Comparison of ENCODE assay signal across 26 cellular contexts in the genomic region with DNA sequence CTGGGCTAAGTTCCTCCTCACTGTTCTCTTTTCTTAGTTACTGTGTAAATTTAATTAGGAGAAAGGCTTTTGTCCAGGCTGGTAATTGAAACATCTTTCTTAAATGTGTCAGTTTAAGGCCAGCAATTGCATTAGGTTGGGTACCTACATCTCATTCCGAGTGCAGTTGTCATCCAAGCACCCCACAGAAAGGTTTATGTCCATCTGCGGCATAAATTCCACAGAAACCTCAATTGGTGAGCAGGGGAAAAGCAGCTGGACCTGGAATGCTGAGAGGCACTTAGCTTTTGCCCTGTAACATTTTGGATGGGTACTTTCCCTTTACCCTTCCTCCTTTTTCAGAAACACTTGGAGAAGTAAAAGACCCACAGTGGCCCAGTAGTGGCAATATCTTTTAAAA. TPM values are rescaled to one million over a fixed set of nuclear protein-coding genes. Genes with fewer than 3 reads are reported as not detected.
DNase-seq lines count a peak whose midpoint lies in the region; ATAC-seq, FAIRE-seq and TF ChIP-seq lines count a peak whose summit lies in the region.
"Had no signal": no experiment of that assay in that cellular context is flagged by ENCODE, and none has a peak within 500 bp of the region (broad histone marks: within the 10 kb centered on the region; RNA-seq: fewer than 3 reads in every experiment).

No MANE protein-coding gene starts in this region.

- H3K9ac ChIP-seq in adipocyte (ENCODE audit: low read length): no peak overlapping the region

- peaks cover 3% of the 10 kb centered on the region for H3K9me3 Mint-ChIP-seq in mesothelial cell of epicardium
- H3K9me3 Mint-ChIP-seq: activated T-cell treated with anti-CD3 and anti-CD28 coated beads, Interleukin-2, amount 50 U/mL, for 4 hours; natural killer cell treated with Interleukin-12 subunit alpha and Interleukin-12 subunit beta and Interleukin-15 and Interleukin-18, amount 100 ng/mL, for 72 hours; stimulated activated effector memory CD8-positive, alpha-beta T cell treated with anti-CD3 and anti-CD28 coated beads, Interleukin-12 subunit alpha, Interleukin-12 subunit beta, amount 100 ng/mL, for 72 hours had no signal

- TF ChIP-seq CTCF in mesothelial cell of epicardium (IDR thresholded peaks at IDR 0.05; ENCODE audit: unreplicated experiment): no peak

- H3K27ac Mint-ChIP-seq in mesothelial cell of epicardium: peak overlapping the region; percentile 39
- H3K27ac Mint-ChIP-seq: natural killer cell treated with Interleukin-12 subunit alpha and Interleukin-12 subunit beta and Interleukin-15 and Interleukin-18, amount 100 ng/mL, for 72 hours; progenitor cell of endocrine pancreas; stimulated activated effector memory CD8-positive, alpha-beta T cell treated with anti-CD3 and anti-CD28 coated beads, Interleukin-12 subunit alpha, Interleukin-12 subunit beta, amount 100 ng/mL, for 72 hours had no signal

- peaks cover 19% of the 10 kb centered on the region for H3K4me1 ChIP-seq in adipocyte (ENCODE audit: control insufficient read depth, insufficient read depth, low read length)

- H3K27me3 Mint-ChIP-seq in mesothelial cell of epicardium (ENCODE audit: low read depth): no peaks in the 10 kb centered on the region

- peaks cover 3% of the 10 kb centered on the region for H3K9me3 ChIP-seq in adipocyte (ENCODE audit: control insufficient read depth, low read length)
- H3K9me3 ChIP-seq: thoracic aorta had no signal

- peaks cover 36% of the 10 kb centered on the region for H3K4me1 Mint-ChIP-seq in mesothelial cell of epicardium

- peak; percentile 10 for DNase-seq in GM04503 (ENCODE audit: low read depth)
- DNase-seq in adipocyte (ENCODE audit: low read depth): peak; percentile 53
- DNase-seq in mesothelial cell of epicardium (ENCODE audit: low spot score in 2 of 2, unreplicated experiment in 2 of 2): no peak
- DNase-seq in urothelium cell line (ENCODE audit: low spot score): peak; percentile 59
- no peak for DNase-seq in putamen (ENCODE audit: low spot score)
- DNase-seq: activated CD8-positive, alpha-beta memory T cell treated with anti-CD3 and anti-CD28 coated beads for 24 hours; activated naive CD4-positive, alpha-beta T cell; activated T-cell treated with anti-CD3 and anti-CD28 coated beads, Interleukin-2, amount 50 U/mL, for 4 hours; AML-193; central memory CD4-positive, alpha-beta T cell; COR-L47; dorsolateral prefrontal cortex; left cardiac atrium; MM.1S; NCI-H1436; NCI-H2171; NCI-H526; stimulated activated CD4-positive, alpha-beta T cell treated with anti-CD3 and anti-CD28 coated beads, Interleukin-2, amount 100 ng/mL, for 24 hours had no signal

- H3K4me3 ChIP-seq in adipocyte (ENCODE audit: low read length): no peak overlapping the region
- H3K4me3 ChIP-seq: dorsolateral prefrontal cortex, thoracic aorta had no signal

- no peaks in the 10 kb centered on the region for H3K36me3 Mint-ChIP-seq in mesothelial cell of epicardium
- H3K36me3 Mint-ChIP-seq: natural killer cell treated with Interleukin-12 subunit alpha and Interleukin-12 subunit beta and Interleukin-15 and Interleukin-18, amount 100 ng/mL, for 72 hours had no signal

- ATAC-seq in HG02884 (IDR thresholded peaks at IDR 0.05; ENCODE audit: unreplicated experiment) (no peak), HG03378 (IDR thresholded peaks at IDR 0.05; ENCODE audit: unreplicated experiment) (no peak)
- ATAC-seq: activated T-cell treated with anti-CD3 and anti-CD28 coated beads, Interleukin-2, amount 50 U/mL, for 4 hours; left cardiac atrium; natural killer cell treated with Interleukin-12 subunit alpha and Interleukin-12 subunit beta and Interleukin-15 and Interleukin-18, amount 100 ng/mL, for 72 hours; stimulated activated effector memory CD8-positive, alpha-beta T cell treated with anti-CD3 and anti-CD28 coated beads, Interleukin-12 subunit alpha, Interleukin-12 subunit beta, amount 100 ng/mL, for 72 hours had no signal

- FAIRE-seq in urothelium cell line (lab: Jason Lieb, UNC): no peak
- FAIRE-seq: endothelial cell of umbilical vein, H54 had no signal

- H3K4me3 Mint-ChIP-seq in mesothelial cell of epicardium: no peak overlapping the region
- H3K4me3 Mint-ChIP-seq: activated T-cell treated with anti-CD3 and anti-CD28 coated beads, Interleukin-2, amount 50 U/mL, for 4 hours; natural killer cell treated with Interleukin-12 subunit alpha and Interleukin-12 subunit beta and Interleukin-15 and Interleukin-18, amount 100 ng/mL, for 72 hours; stimulated activated effector memory CD8-positive, alpha-beta T cell treated with anti-CD3 and anti-CD28 coated beads, Interleukin-12 subunit alpha, Interleukin-12 subunit beta, amount 100 ng/mL, for 72 hours had no signal

- H3K36me3 ChIP-seq in adipocyte (ENCODE audit: control insufficient read depth, insufficient read depth, low read length, severe bottlenecking): no peaks in the 10 kb centered on the region
- H3K36me3 ChIP-seq: thoracic aorta had no signal

- H3K27me3 ChIP-seq in adipocyte (replicated peaks; ENCODE audit: control insufficient read depth, insufficient read depth, low read length): no peaks in the 10 kb centered on the region
- H3K27me3 ChIP-seq: dorsolateral prefrontal cortex had no signal

RNA-seq across cellular contexts. Expression of gene CAMK1D, which starts 11.4 kb away (rescaled TPM):
- total RNA-seq in mesothelial cell of epicardium: 5.8 to 7.6 TPM (median 6.2 TPM) in 3 replicates

Comparison
In these comparisons a context has a peak if more than half of its experiments do, and no peak if none do; other contexts are left out.
1. DNase-seq: peak in GM04503 (single experiment), adipocyte (single experiment) and urothelium cell line (single experiment); none in mesothelial cell of epicardium (0 of 2) and putamen (single experiment).